In the genomic region with DNA sequence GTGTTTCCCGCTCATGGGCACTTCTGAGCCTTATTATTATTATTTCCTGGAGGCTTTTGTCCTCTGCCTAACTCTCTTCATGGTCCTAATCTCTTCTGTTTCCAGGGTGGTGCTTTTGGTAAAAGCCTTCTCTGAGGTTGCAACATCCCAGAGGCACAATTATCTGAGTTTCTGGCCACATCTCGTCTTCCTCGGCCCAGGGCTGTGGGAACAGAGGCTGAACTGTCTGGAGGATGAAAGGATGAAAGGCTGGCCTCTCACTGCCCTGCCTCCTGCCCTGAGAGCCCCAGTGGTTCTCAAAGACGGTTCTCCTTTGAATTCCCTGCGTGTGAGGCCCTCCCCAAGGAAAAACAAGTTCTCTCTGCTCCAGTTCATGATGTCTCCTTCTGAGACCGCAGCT, we compare ENCODE assay signal across 21 cellular contexts. TPM values are rescaled to one million over a fixed set of nuclear protein-coding genes. Genes with fewer than 3 reads are reported as not detected.
DNase-seq lines count a peak whose midpoint lies in the region; ATAC-seq, FAIRE-seq and TF ChIP-seq lines count a peak whose summit lies in the region.
"Had no signal": no experiment of that assay in that cellular context is flagged by ENCODE, and none has a peak within 500 bp of the region (broad histone marks: within the 10 kb centered on the region; RNA-seq: fewer than 3 reads in every experiment).

No MANE protein-coding gene starts in this region.

- no peaks in the 10 kb centered on the region for H3K27me3 ChIP-seq in skeletal muscle tissue (ENCODE audit: control insufficient read depth in 3 of 3, insufficient read depth in 3 of 3, low read length in 3 of 3)
- H3K27me3 ChIP-seq: MG63, transverse colon had no signal

- H3K4me1 ChIP-seq in kidney (ENCODE audit: control insufficient read depth in 1 of 2, insufficient read depth in 1 of 2, low read depth in 1 of 2, low read length in 2 of 2) (peaks cover 11 to 15% of the 10 kb centered on the region in 2 donors), skeletal muscle tissue (ENCODE audit: control insufficient read depth in 3 of 3, insufficient read depth in 3 of 3, low read length in 3 of 3) (peaks cover 51 to 74% (median 65%) of the 10 kb centered on the region in 3 donors)

- H3K9me3 ChIP-seq in kidney (ENCODE audit: control insufficient read depth in 1 of 2, low read length in 2 of 2) (no peaks in the 10 kb centered on the region), skeletal muscle tissue (ENCODE audit: control insufficient read depth in 3 of 3, low read length in 3 of 3) (no peaks in the 10 kb centered on the region)
- H3K9me3 ChIP-seq: MG63, transverse colon had no signal

- no peaks in the 10 kb centered on the region for H3K36me3 ChIP-seq in kidney (ENCODE audit: control insufficient read depth in 1 of 2, insufficient read depth in 2 of 2, low read length in 2 of 2)
- H3K36me3 ChIP-seq in skeletal muscle tissue (ENCODE audit: control insufficient read depth in 3 of 3, insufficient read depth in 3 of 3, low read length in 3 of 3) = peaks cover 0 to 11% (median 4%) of the 10 kb centered on the region in 3 donors
- H3K36me3 ChIP-seq: MG63, transverse colon had no signal

- intact Hi-C loops in kidney (cut with DNase I) = no loop called here

- H3K4me3 ChIP-seq in kidney (ENCODE audit: low read length in 2 of 2) (no peak overlapping the region), skeletal muscle tissue (ENCODE audit: low read length in 3 of 3) (no peak overlapping the region)
- H3K4me3 ChIP-seq: MG63, transverse colon had no signal

- ATAC-seq in HG02678 (IDR thresholded peaks at IDR 0.05; ENCODE audit: unreplicated experiment) = no peak
- ATAC-seq in HG03457 (IDR thresholded peaks at IDR 0.05; ENCODE audit: unreplicated experiment) = no peak
- ATAC-seq: stimulated activated naive CD8-positive, alpha-beta T cell treated with anti-CD3 and anti-CD28 coated beads, Interleukin-15, Interleukin-2, amounts not matched to agents 100 U/mL and 50 U/mL, for 24 hours; T-cell had no signal

- H3K27ac ChIP-seq in kidney (ENCODE audit: low read depth in 2 of 2, low read length in 2 of 2) = peak overlapping the region; percentile 63 to 67
- peak overlapping the region; percentile 48 for H3K27ac ChIP-seq in skeletal muscle tissue (ENCODE audit: low read depth, low read length)
- H3K27ac ChIP-seq: HL-60, transverse colon had no signal

- in situ Hi-C loops in SK-MEL-5 (cut with HindIII; ENCODE audit: low pct_unique_long_range_greater_than_20kb, low sequenced_read_pairs) = no loop called here

- FAIRE-seq in kidney (lab: Jason Lieb, UNC) = no peak

- TF ChIP-seq CTCF in kidney (IDR thresholded peaks at IDR 0.05; ENCODE audit: borderline replicate concordance, extremely low read depth, insufficient read depth) = no peak

- H3K9ac ChIP-seq in kidney (ENCODE audit: low read length in 2 of 2) (no peak overlapping the region), skeletal muscle tissue (ENCODE audit: low read depth in 1 of 3, low read length in 3 of 3) (peak overlapping the region in 2 of 3 donors; percentile 13 to 40)

- peak; percentile 63 for DNase-seq in SK-MEL-5 (ENCODE audit: low read depth, low spot score)
- peak; percentile 53 for DNase-seq in epidermal melanocyte (ENCODE audit: insufficient read length, low spot score)
- DNase-seq in kidney = no peak
- no peak for DNase-seq in ecto neural progenitor cell (ENCODE audit: low spot score)
- DNase-seq in middle frontal gyrus (ENCODE audit: extremely low spot score, low spot score) = no peak
- DNase-seq: activated CD4-positive, alpha-beta T cell treated with anti-CD3 and anti-CD28 coated beads, Interleukin-2, amount 10 ng/mL, durations not matched to agents 7 days and 5 days; activated CD8-positive, alpha-beta memory T cell treated with anti-CD3 and anti-CD28 coated beads, Interleukin-2, amount 50 U/mL, for 4 hours; DMS 273 treated with DMSO at 0.1 percent for 48 hours; effector memory CD4-positive, alpha-beta T cell; HFFc6; MG63; NCI-H1436 treated with DMSO at 0.1 percent for 48 hours; NCI-H2171 treated with DMSO at 0.1 percent for 48 hours; NCI-H526 treated with DMSO at 0.1 percent for 48 hours; stimulated activated naive CD8-positive, alpha-beta T cell treated with anti-CD3 and anti-CD28 coated beads, Interleukin-15, Interleukin-2, amounts not matched to agents 100 U/mL and 50 U/mL, for 24 hours; T-cell; transverse colon had no signal

RNA-seq across cellular contexts. Expression of gene GYPC, which starts 13.8 kb away (rescaled TPM):
- total RNA-seq in SK-MEL-5 (2014; rRNA removed; shearing (Covaris generic)) = 439 and 444 TPM in 2 replicates
- 260 and 299 TPM in 2 replicates for polyA plus RNA-seq in SK-MEL-5 (2015; cell fraction: cytosol; rRNA removed)
- polyA plus RNA-seq in SK-MEL-5 (2015; cell fraction: nucleus; rRNA removed) = 46.9 and 49.4 TPM in 2 replicates
- total RNA-seq in kidney (51.1 TPM), skeletal muscle tissue (238 TPM)
- 61.9 TPM for polyA plus RNA-seq in kidney (ENCODE audit: insufficient read depth, low read depth, low replicate concordance)

Comparison
In these comparisons a context has a peak if more than half of its experiments do, and no peak if none do; other contexts are left out.
1. DNase-seq: peak in SK-MEL-5 (single experiment) and epidermal melanocyte (single experiment); none in kidney (single experiment), ecto neural progenitor cell (single experiment) and middle frontal gyrus (single experiment).
2. H3K9ac ChIP-seq: peak in skeletal muscle tissue (2 of 3); none in kidney (0 of 2).